In genomic region chr1:1429671-1430073, GRCh38 we compare ENCODE assay signal across 10 cellular contexts. TPM values are rescaled to one million over a fixed set of nuclear protein-coding genes. Genes with fewer than 3 reads are reported as not detected.
A peak's percentile ranks its signal among the peaks of the same experiment; 100 is the strongest.
DNase-seq lines count a peak whose midpoint lies in the region; ATAC-seq and TF ChIP-seq lines count a peak whose summit lies in the region.
"Had no signal": no experiment of that assay in that cellular context is flagged by ENCODE, and none has a peak within 500 bp of the region (broad histone marks: within the 10 kb centered on the region; RNA-seq: fewer than 3 reads in every experiment).

No MANE protein-coding gene starts in this region.

- ATAC-seq in SK-N-SH treated with all-trans-retinoic acid at 6 μM for 48 hours (no peak), HG03095 (IDR thresholded peaks at IDR 0.05; ENCODE audit: unreplicated experiment) (no peak), GM21717 (IDR thresholded peaks at IDR 0.05; ENCODE audit: unreplicated experiment) (no peak)

- CTCF ChIA-PET in SK-N-SH (lab: Yijun Ruan, JAX): no interaction called here

- H3K27ac Mint-ChIP-seq in type B pancreatic cell: peak overlapping the region; percentile 66

- H3K36me3 Mint-ChIP-seq in type B pancreatic cell: no peaks in the 10 kb centered on the region

- DNase-seq in SK-N-SH (no peak), esophagus muscularis mucosa (ENCODE audit: extremely low spot score) (no peak), type B pancreatic cell (ENCODE audit: extremely low spot score, unreplicated experiment) (no peak), BE2C (no peak)

- TF ChIP-seq CTCF in SK-N-SH (IDR thresholded peaks at IDR 0.05) (no peak), esophagus muscularis mucosa (IDR thresholded peaks at IDR 0.05) (no peak), type B pancreatic cell (conservative IDR thresholded peaks at IDR 0.05) (no peak), BE2C (IDR thresholded peaks at IDR 0.05; ENCODE audit: low read depth, low read length) (no peak)

- no peaks in the 10 kb centered on the region for H3K79me2 ChIP-seq in SK-N-SH (ENCODE audit: insufficient read depth)

- no peaks in the 10 kb centered on the region for H3K27me3 ChIP-seq in SK-N-SH (ENCODE audit: insufficient read depth)
- no peaks in the 10 kb centered on the region for H3K27me3 ChIP-seq in esophagus muscularis mucosa
- H3K27me3 ChIP-seq in muscle layer of duodenum (ENCODE audit: low read depth, low read length): no peaks in the 10 kb centered on the region
- H3K27me3 ChIP-seq in BE2C: no peaks in the 10 kb centered on the region

- no peak overlapping the region for H3K4me2 ChIP-seq in SK-N-SH
- H3K4me2 ChIP-seq: A549 had no signal

- no peaks in the 10 kb centered on the region for H3K9me3 Mint-ChIP-seq in type B pancreatic cell

- H3K27me3 Mint-ChIP-seq in type B pancreatic cell: no peaks in the 10 kb centered on the region

- H3K9me2 ChIP-seq in SK-N-SH: no peaks in the 10 kb centered on the region

- intact Hi-C loops in esophagus muscularis mucosa (cut with DNase I): no loop called here

- H3K4me3 Mint-ChIP-seq in type B pancreatic cell: peak overlapping the region; percentile 51

- no peaks in the 10 kb centered on the region for H4K20me1 ChIP-seq in SK-N-SH (ENCODE audit: insufficient read depth)

- 82% methylated on average over 6 of the region's 6 CpGs for WGBS in SK-N-SH (ENCODE audit: low lambda C conversion rate)
- 41% methylated on average over 6 of the region's 6 CpGs for WGBS in esophagus muscularis mucosa

- H3F3A ChIP-seq in SK-N-SH (replicated peaks; ENCODE audit: insufficient read depth): peaks cover 3% of the 10 kb centered on the region

- peaks cover 9% of the 10 kb centered on the region for H3K4me1 Mint-ChIP-seq in type B pancreatic cell (ENCODE audit: unreplicated experiment)

- H3K4me1 ChIP-seq in SK-N-SH (ENCODE audit: control insufficient read depth in 1 of 2, insufficient read depth in 2 of 2, low read depth in 1 of 2, low read length in 1 of 2) (peaks cover 0 to 15% of the 10 kb centered on the region in 2 experiments; a peak in 1 of 4 replicates), esophagus muscularis mucosa (peaks cover 66 to 91% (median 80%) of the 10 kb centered on the region in 4 donors), muscle layer of duodenum (ENCODE audit: control insufficient read depth in 1 of 2, insufficient read depth in 2 of 2, low read length in 2 of 2) (peaks cover 10 to 54% of the 10 kb centered on the region in 2 donors), BE2C (peaks cover 38% of the 10 kb centered on the region)

- no peaks in the 10 kb centered on the region for H3K36me3 ChIP-seq in SK-N-SH (replicated peaks in 1 of 2; ENCODE audit: control insufficient read depth in 1 of 2, insufficient read depth in 2 of 2, low read length in 1 of 2)
- H3K36me3 ChIP-seq in esophagus muscularis mucosa: no peaks in the 10 kb centered on the region
- H3K36me3 ChIP-seq in muscle layer of duodenum (ENCODE audit: control insufficient read depth in 1 of 2, insufficient read depth in 2 of 2, low read length in 2 of 2): no peaks in the 10 kb centered on the region
- H3K36me3 ChIP-seq in BE2C: no peaks in the 10 kb centered on the region

- no peak overlapping the region for H2AFZ ChIP-seq in SK-N-SH (ENCODE audit: low read depth)

- no peak overlapping the region for H3K9ac ChIP-seq in SK-N-SH

- H3K9me3 ChIP-seq in SK-N-SH: no peaks in the 10 kb centered on the region
- H3K9me3 ChIP-seq in esophagus muscularis mucosa: no peaks in the 10 kb centered on the region
- H3K9me3 ChIP-seq in muscle layer of duodenum (ENCODE audit: control insufficient read depth in 1 of 2, low read length in 2 of 2): no peaks in the 10 kb centered on the region
- H3K9me3 ChIP-seq in BE2C: no peaks in the 10 kb centered on the region
- H3K9me3 ChIP-seq: A549 had no signal

- POLR2A ChIA-PET in SK-N-SH (lab: Yijun Ruan, JAX): no interaction called here

- H3K4me3 ChIP-seq in SK-N-SH (ENCODE audit: low read depth in 2 of 2, low read length in 1 of 2) (no peak overlapping the region), esophagus muscularis mucosa (no peak overlapping the region), muscle layer of duodenum (ENCODE audit: low read depth in 1 of 2, low read length in 2 of 2) (peak overlapping the region in 1 of 2 donors; percentile 23), BE2C (ENCODE audit: low read depth, low read length) (no peak overlapping the region)
- H3K4me3 ChIP-seq: A549 had no signal

- H3K27ac ChIP-seq in SK-N-SH (ENCODE audit: low read depth in 2 of 2, low read length in 1 of 2) (no peak overlapping the region), esophagus muscularis mucosa (replicated peaks in 1 of 4) (peak overlapping the region; percentile 96 to 98 (median 97)), muscle layer of duodenum (ENCODE audit: low read length) (peak overlapping the region; percentile 62)

- TF ChIP-seq RAD21 in SK-N-SH (IDR thresholded peaks at IDR 0.05; ENCODE audit: low read length): no peak

- TF ChIP-seq POLR2A in esophagus muscularis mucosa (IDR thresholded peaks at IDR 0.05; ENCODE audit: low read depth): no peak

- no peak for TF ChIP-seq EP300 in SK-N-SH (IDR thresholded peaks at IDR 0.05; ENCODE audit: borderline replicate concordance in 1 of 2, low read depth in 1 of 2, low read length in 1 of 2)
- no peak for TF ChIP-seq EP300 in esophagus muscularis mucosa (IDR thresholded peaks at IDR 0.05)

TF ChIP-seq in SK-N-SH treated with all-trans-retinoic acid at 6 μM for 48 hours, 23 proteins besides CTCF, POLR2A, EP300 and RAD21:
- no peak for TF ChIP-seq TOX (CRISPR knock-in tag; IDR thresholded peaks at IDR 0.05; ENCODE audit: borderline replicate concordance)
- no peak for TF ChIP-seq ZNF565 (CRISPR knock-in tag; conservative IDR thresholded peaks at IDR 0.05; ENCODE audit: low read depth)
- TF ChIP-seq SNAI2 (CRISPR knock-in tag; IDR thresholded peaks at IDR 0.05): no peak
- TF ChIP-seq CSDC2 (CRISPR knock-in tag; IDR thresholded peaks at IDR 0.05): no peak
- no peak for TF ChIP-seq ZNF8 (CRISPR knock-in tag; IDR thresholded peaks at IDR 0.05)
- TF ChIP-seq ZFP3 (CRISPR knock-in tag; IDR thresholded peaks at IDR 0.05): peak; percentile 77
- no peak for TF ChIP-seq ESRRG (CRISPR knock-in tag; IDR thresholded peaks at IDR 0.05)
- no peak for TF ChIP-seq ZC3H10 (CRISPR knock-in tag; IDR thresholded peaks at IDR 0.05)

TF ChIP-seq in SK-N-SH, 30 proteins besides CTCF, POLR2A, EP300 and RAD21 (continues in another document):
- TF ChIP-seq PBX3 (IDR thresholded peaks at IDR 0.05) (no peak), RCOR1 (IDR thresholded peaks at IDR 0.05; ENCODE audit: low read length) (no peak), FOXM1 (IDR thresholded peaks at IDR 0.05; ENCODE audit: low read depth) (no peak), TCF12 (IDR thresholded peaks at IDR 0.05) (no peak), RFX5 (IDR thresholded peaks at IDR 0.05; ENCODE audit: low read length) (no peak), GATA2 (CRISPR knock-in tag; IDR thresholded peaks at IDR 0.05) (no peak), MEF2A (IDR thresholded peaks at IDR 0.05; ENCODE audit: borderline replicate concordance, low read depth) (no peak), TAF1 (IDR thresholded peaks at IDR 0.05; ENCODE audit: borderline replicate concordance, low read depth, low read length) (no peak)

RNA-seq across cellular contexts. Expression of gene VWA1, which starts 5.8 kb away (rescaled TPM):
- polyA plus RNA-seq in SK-N-SH (2012; rRNA removed): 5.3 and 7.4 TPM in 2 replicates
- polyA plus RNA-seq in SK-N-SH (2012; cell fraction: cytosol; rRNA removed): 3.2 and 5.0 TPM in 2 replicates
- 5.7 and 8.5 TPM in 2 replicates for polyA plus RNA-seq in SK-N-SH (2012; cell fraction: nucleus; rRNA removed)
- total RNA-seq in esophagus muscularis mucosa (100 to 1,000 TPM in 2 of 4 donors, 10 to 100 TPM in 2; 99.7 to 168 (median 116) TPM), type B pancreatic cell (ENCODE audit: low replicate concordance) (44.5 and 49.9 TPM in 2 replicates)
- 33.2 TPM for polyA plus RNA-seq in BE2C (2012; ENCODE audit: insufficient read depth, insufficient read length, low read depth)

RNA-seq across cellular contexts. Expression of gene ANKRD65, which starts 8.6 kb away (rescaled TPM):
- polyA plus RNA-seq in SK-N-SH (2012; rRNA removed): 0.06 and 0.07 TPM in 2 replicates
- 0.04 and 0.05 TPM in 2 replicates for polyA plus RNA-seq in SK-N-SH (2012; cell fraction: cytosol; rRNA removed)
- 0.43 and 0.46 TPM in 2 replicates for polyA plus RNA-seq in SK-N-SH (2012; cell fraction: nucleus; rRNA removed)
- total RNA-seq in esophagus muscularis mucosa (10 to 100 TPM in 2 of 4 donors, 1 to 10 TPM in 2; 8.1 to 19.2 (median 9.8) TPM), type B pancreatic cell (ENCODE audit: low replicate concordance) (7.6 and 11.1 TPM in 2 replicates)
- polyA plus RNA-seq in BE2C (2012; ENCODE audit: insufficient read depth, insufficient read length, low read depth): 0.36 TPM
- total RNA-seq: SK-MEL-5 had no signal

RNA-seq across cellular contexts. Expression of gene ATAD3C, which starts 19.8 kb away (rescaled TPM):
- 0.38 and 0.49 TPM in 2 replicates for polyA plus RNA-seq in SK-N-SH (2012; rRNA removed)
- 0.22 and 0.27 TPM in 2 replicates for polyA plus RNA-seq in SK-N-SH (2012; cell fraction: cytosol; rRNA removed)
- polyA plus RNA-seq in SK-N-SH (2012; cell fraction: nucleus; rRNA removed): 0.37 and 0.52 TPM in 2 replicates
- 1 to 10 TPM in 1 of 4 donors, under 1 TPM in 3; 0.32 to 2.4 (median 0.58) TPM for total RNA-seq in esophagus muscularis mucosa
- total RNA-seq in type B pancreatic cell (ENCODE audit: low replicate concordance): 1.8 and 2.4 TPM in 2 replicates
- 20.1 TPM for polyA plus RNA-seq in BE2C (2012; ENCODE audit: insufficient read depth, insufficient read length, low read depth)
- polyA plus RNA-seq: A549 had no signal

RNA-seq across cellular contexts. Expression of gene MRPL20, which starts 22.6 kb away (rescaled TPM):
- polyA plus RNA-seq in SK-N-SH (2012; rRNA removed): 159 and 210 TPM in 2 replicates
- 202 and 236 TPM in 2 replicates for polyA plus RNA-seq in SK-N-SH (2012; cell fraction: cytosol; rRNA removed)
- 104 and 133 TPM in 2 replicates for polyA plus RNA-seq in SK-N-SH (2012; cell fraction: nucleus; rRNA removed)
- total RNA-seq in esophagus muscularis mucosa: 100 to 1,000 TPM; 144 to 175 (median 155) TPM
- 98.9 and 108 TPM in 2 replicates for total RNA-seq in type B pancreatic cell (ENCODE audit: low replicate concordance)
- polyA plus RNA-seq in BE2C (2012; ENCODE audit: insufficient read depth, insufficient read length, low read depth): 709 TPM

RNA-seq across cellular contexts. Expression of gene CCNL2, which starts 30.5 kb away (rescaled TPM):
- 362 and 475 TPM in 2 replicates for polyA plus RNA-seq in SK-N-SH (2012; rRNA removed)
- 51.6 and 68.2 TPM in 2 replicates for polyA plus RNA-seq in SK-N-SH (2012; cell fraction: cytosol; rRNA removed)
- polyA plus RNA-seq in SK-N-SH (2012; cell fraction: nucleus; rRNA removed): 3,259 and 3,720 TPM in 2 replicates
- total RNA-seq in esophagus muscularis mucosa: 100 to 1,000 TPM in 2 of 4 donors, 10 to 100 TPM in 2; 73.4 to 136 (median 108) TPM
- 194 and 298 TPM in 2 replicates for total RNA-seq in type B pancreatic cell (ENCODE audit: low replicate concordance)
- 491 TPM for polyA plus RNA-seq in BE2C (2012; ENCODE audit: insufficient read depth, insufficient read length, low read depth)

Comparison
In these comparisons a context has a peak if more than half of its experiments do, and no peak if none do; other contexts are left out.
1. H3K27ac ChIP-seq: peak in esophagus muscularis mucosa (4 of 4) and muscle layer of duodenum (single experiment); none in SK-N-SH (0 of 2).